In the genomic region with DNA sequence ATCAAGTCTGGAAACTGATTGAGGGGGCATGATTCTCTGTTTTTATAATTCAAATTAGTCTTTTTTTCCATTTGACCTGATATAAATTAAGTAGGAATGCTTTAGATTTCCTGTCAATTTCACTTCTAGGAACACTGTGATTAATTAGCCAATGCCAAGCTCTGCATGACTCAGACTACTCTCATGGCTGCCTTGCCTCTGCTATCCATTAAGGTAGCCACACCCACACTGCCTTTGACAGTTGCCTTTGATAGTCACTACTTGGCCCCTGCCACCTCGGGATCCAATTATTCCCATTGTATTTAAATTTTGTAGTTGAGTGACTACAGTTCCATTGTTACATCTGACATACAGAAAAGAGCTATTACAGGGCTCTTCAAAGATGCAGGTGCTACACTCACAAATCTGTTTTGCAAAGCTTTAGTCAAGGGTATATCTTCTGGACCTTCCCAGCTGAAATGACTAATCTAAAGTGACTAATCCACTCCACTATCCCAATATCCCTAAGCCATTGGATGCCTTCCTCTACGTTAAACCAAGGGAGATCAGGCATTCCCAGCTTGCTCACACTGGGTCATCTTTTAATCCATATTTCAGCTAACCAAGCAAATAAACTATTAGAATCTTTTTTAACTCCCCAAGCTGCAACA, we compare ENCODE assay signal across 15 cellular contexts.
"Had no signal": no experiment of that assay in that cellular context is flagged by ENCODE, and none has a peak within 500 bp of the region (broad histone marks: within the 10 kb centered on the region; RNA-seq: fewer than 3 reads in every experiment).

No MANE protein-coding gene starts in this region.

- H3K36me3 ChIP-seq: esophagus squamous epithelium, left lung, thoracic aorta had no signal

- FAIRE-seq: endometrium, frontal cortex, TTC549 had no signal

- H3K4me3 ChIP-seq: esophagus squamous epithelium, left lung, thoracic aorta had no signal

- H3K27me3 ChIP-seq: esophagus squamous epithelium, left lung had no signal

- DNase-seq: activated CD4-positive, alpha-beta T cell treated with anti-CD3 and anti-CD28 coated beads, Interleukin-2, amount 10 ng/mL, durations not matched to agents 7 days and 5 days; activated CD4-positive, CD25-positive, alpha-beta regulatory T cell; activated CD8-positive, alpha-beta memory T cell treated with anti-CD3 and anti-CD28 coated beads for 24 hours; activated naive CD4-positive, alpha-beta T cell treated with anti-CD3 and anti-CD28 coated beads, Interleukin-2, amount 10 ng/mL, durations not matched to agents 7 days and 5 days; esophagus squamous epithelium; islet precursor cell; left lung; stimulated activated CD4-positive, alpha-beta T cell treated with anti-CD3 and anti-CD28 coated beads, Interleukin-15, amount 100 ng/mL, for 24 hours; stimulated activated CD4-positive, alpha-beta T cell treated with anti-CD3 and anti-CD28 coated beads, Interleukin-4, amount 100 ng/mL, for 4 hours; stimulated activated naive CD8-positive, alpha-beta T cell treated with anti-CD3 and anti-CD28 coated beads, Interleukin-15, amount 100 ng/mL, for 72 hours had no signal

- ATAC-seq: activated T-helper 17 cell treated with anti-CD3 and anti-CD28 coated beads, Interleukin-2, amount 50 U/mL, for 72 hours; left lung; stimulated activated naive CD8-positive, alpha-beta T cell treated with anti-CD3 and anti-CD28 coated beads, Interleukin-15, amount 100 ng/mL, for 72 hours had no signal

- H3K9me3 ChIP-seq: esophagus squamous epithelium, thoracic aorta had no signal

- H3K27ac ChIP-seq: esophagus squamous epithelium, left lung, thoracic aorta had no signal

- H3K4me1 ChIP-seq: esophagus squamous epithelium, left lung had no signal
